Comparison of ENCODE assay signal across 2 cellular contexts in genomic region chr21:36461277-36461917, GRCh38.
TF ChIP-seq lines count a peak whose summit lies in the region.

No MANE protein-coding gene starts in this region.

TF ChIP-seq in IMR-90, 13 proteins besides CTCF, POLR2A, EP300 and RAD21:
- TF ChIP-seq BHLHE40 (IDR thresholded peaks at IDR 0.05; ENCODE audit: low read depth, low read length) (no peak), MXI1 (IDR thresholded peaks at IDR 0.05; ENCODE audit: borderline replicate concordance, low read depth, low read length) (no peak), FOS (IDR thresholded peaks at IDR 0.05; ENCODE audit: low read depth, low read length) (no peak)

TF ChIP-seq in GM12878, 131 proteins besides CTCF, POLR2A, EP300 and RAD21:
- TF ChIP-seq WRNIP1 (IDR thresholded peaks at IDR 0.05; ENCODE audit: borderline replicate concordance, low read depth, low read length) (no peak), CBFB (IDR thresholded peaks at IDR 0.05; ENCODE audit: low read depth) (no peak), CBX3 (IDR thresholded peaks at IDR 0.05; ENCODE audit: borderline replicate concordance, low read depth) (no peak), MYC (IDR thresholded peaks at IDR 0.05; ENCODE audit: insufficient read depth, insufficient read length, insufficient replicate concordance, low read length, severe bottlenecking) (no peak)
